8 cellular contexts compared by ENCODE assay signal in the genomic region with DNA sequence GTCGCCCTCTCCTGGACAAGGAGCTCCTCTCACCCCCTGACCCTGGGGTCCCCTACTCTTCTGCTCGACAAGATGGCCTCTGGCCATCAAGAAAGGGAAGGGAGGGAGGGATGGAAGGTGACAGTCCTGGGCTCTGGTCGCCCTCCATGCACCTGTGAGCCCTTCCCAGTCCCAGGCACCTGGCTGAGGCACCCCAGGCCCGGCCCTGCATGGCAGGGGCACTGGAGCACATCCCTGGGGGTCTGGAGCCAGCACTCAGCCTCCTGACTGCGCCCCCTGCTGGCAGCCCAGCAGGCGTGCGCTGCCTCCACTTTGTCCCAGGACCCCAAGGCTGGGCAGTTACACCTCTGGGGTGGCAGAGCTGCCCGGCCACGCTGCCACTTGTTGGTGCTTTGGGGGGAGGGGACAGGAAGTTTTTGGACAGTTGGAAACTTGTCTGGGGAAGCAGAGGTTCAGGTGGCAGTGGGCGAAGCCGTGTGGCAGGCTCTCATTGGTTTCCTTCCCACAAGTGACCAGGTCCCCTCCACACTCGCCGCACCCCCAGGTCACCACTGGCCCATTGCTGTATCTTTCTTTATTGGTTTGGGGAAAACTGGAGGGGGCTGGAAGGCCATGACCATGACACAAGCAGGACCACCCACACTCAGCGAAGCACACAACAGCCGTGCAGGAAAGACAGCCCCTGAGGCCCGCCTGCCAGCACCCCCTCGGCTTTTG. TPM values are rescaled to one million over a fixed set of nuclear protein-coding genes. Genes with fewer than 3 reads are reported as not detected.
DNase-seq lines count a peak whose midpoint lies in the region; ATAC-seq and TF ChIP-seq lines count a peak whose summit lies in the region.

No MANE protein-coding gene starts in this region.

- in situ Hi-C loops in GM13977 (cut with MboI; ENCODE audit: low pct_unique_long_range_greater_than_20kb, low sequenced_read_pairs, unreplicated experiment) = loop anchor here (25.0 kb wide), 1 partner anchor 707 kb away; no protein-coding TSS in a partner anchor

- DNase-seq in 8988T = peak; percentile 87
- peak; percentile 76 for DNase-seq in GM13977 (ENCODE audit: low spot score)
- peak; percentile 50 for DNase-seq in activated B cell treated with CpG ODN at 0.5 μM for 24 hours
- DNase-seq in esophagus muscularis mucosa (ENCODE audit: extremely low spot score) = no peak
- no peak for DNase-seq in prostate gland (ENCODE audit: low spot score)

- TF ChIP-seq POLR2A in esophagus muscularis mucosa (IDR thresholded peaks at IDR 0.05; ENCODE audit: low read depth) (no peak), prostate gland (IDR thresholded peaks at IDR 0.05) (no peak)

- ATAC-seq in activated B cell treated with CpG ODN at 0.5 μM for 24 hours (ENCODE audit: low read depth) (peak; percentile 65), HG02678 (IDR thresholded peaks at IDR 0.05; ENCODE audit: unreplicated experiment) (no peak), HG03342 (IDR thresholded peaks at IDR 0.05; ENCODE audit: unreplicated experiment) (no peak), HG03159 (IDR thresholded peaks at IDR 0.05; ENCODE audit: unreplicated experiment) (no peak)

- H3K4me1 ChIP-seq in esophagus muscularis mucosa (peaks cover 0 to 29% (median 7%) of the 10 kb centered on the region in 4 donors), prostate gland (replicated peaks) (no peaks in the 10 kb centered on the region)

- no peak overlapping the region for H3K27ac Mint-ChIP-seq in activated B cell treated with CpG ODN at 0.5 μM for 24 hours

- H3K27me3 ChIP-seq in esophagus muscularis mucosa = peaks cover 0 to 12% (median 2%) of the 10 kb centered on the region in 4 donors
- H3K27me3 ChIP-seq in prostate gland (replicated peaks; ENCODE audit: insufficient read depth) = no peaks in the 10 kb centered on the region

- TF ChIP-seq EP300 in esophagus muscularis mucosa (IDR thresholded peaks at IDR 0.05) = no peak

- H3K27ac ChIP-seq in esophagus muscularis mucosa (replicated peaks in 1 of 4) (peak overlapping the region; percentile 12 to 63 (median 42)), prostate gland (no peak overlapping the region)

- no peaks in the 10 kb centered on the region for H3K36me3 Mint-ChIP-seq in activated B cell treated with CpG ODN at 0.5 μM for 24 hours (ENCODE audit: low read depth)

- WGBS in esophagus muscularis mucosa = 66% methylated on average over 13 of the region's 17 CpGs
- 90% methylated on average over 3 of the region's 17 CpGs for WGBS in prostate gland

- H3K4me3 Mint-ChIP-seq in activated B cell treated with CpG ODN at 0.5 μM for 24 hours = no peak overlapping the region

- POLR2A ChIA-PET in activated B cell treated with CpG ODN at 0.5 μM for 24 hours (lab: Charles Lee) = no interaction called here

- intact Hi-C loops in activated B cell treated with CpG ODN at 0.5 μM for 24 hours (cut with micrococcal nuclease) = loop anchor here (1.0 kb wide), 1 partner anchor 710 kb away; no protein-coding TSS in a partner anchor
- intact Hi-C loops in esophagus muscularis mucosa (cut with DNase I) = no loop called here
- intact Hi-C loops in prostate gland (cut with DNase I) = loop anchor here (5.0 to 10.0 kb wide), 2 partner anchors 55 to 132 kb away; no protein-coding TSS in a partner anchor

- TF ChIP-seq CTCF in GM13977 (IDR thresholded peaks at IDR 0.05; ENCODE audit: extremely low read depth, insufficient read depth, missing control alignments) = peak; percentile 75
- TF ChIP-seq CTCF in activated B cell treated with CpG ODN at 0.5 μM for 24 hours (IDR thresholded peaks at IDR 0.05) = no peak
- peak; percentile 47 to 77 (median 57) for TF ChIP-seq CTCF in esophagus muscularis mucosa (IDR thresholded peaks at IDR 0.05)
- TF ChIP-seq CTCF in prostate gland (IDR thresholded peaks at IDR 0.05) = peak; percentile 41 to 56 (median 52)

- H3K4me1 Mint-ChIP-seq in activated B cell treated with CpG ODN at 0.5 μM for 24 hours = peaks cover 7% of the 10 kb centered on the region

- H3K27me3 Mint-ChIP-seq in activated B cell treated with CpG ODN at 0.5 μM for 24 hours = peaks cover 10% of the 10 kb centered on the region

- H3K9me3 ChIP-seq in esophagus muscularis mucosa = peaks cover 0 to 6% (median 0%) of the 10 kb centered on the region in 4 donors
- no peaks in the 10 kb centered on the region for H3K9me3 ChIP-seq in prostate gland

- H3K4me3 ChIP-seq in esophagus muscularis mucosa (no peak overlapping the region), prostate gland (no peak overlapping the region)

- H3K36me3 ChIP-seq in esophagus muscularis mucosa (no peaks in the 10 kb centered on the region), prostate gland (no peaks in the 10 kb centered on the region)

- CTCF ChIA-PET in activated B cell treated with CpG ODN at 0.5 μM for 24 hours (lab: Charles Lee) = interaction anchor here (1.3 to 4.3 kb wide), 5 partner anchors 21 to 130 kb away, joined by 4 to 23 read pairs (median 7); no protein-coding TSS in a partner anchor

- no peaks in the 10 kb centered on the region for H3K9me3 Mint-ChIP-seq in activated B cell treated with CpG ODN at 0.5 μM for 24 hours

RNA-seq across cellular contexts. Expression of a gene that starts 4.3 kb away (rescaled TPM):
- total RNA-seq in activated B cell treated with CpG ODN at 0.5 μM for 24 hours (not detected in 2 replicates), esophagus muscularis mucosa (10 to 100 TPM; 20.5 to 67.8 (median 26.0) TPM), prostate gland (10 to 100 TPM in 1 of 2 donors, 1 to 10 TPM in 1; 8.5 to 50.6 TPM)

RNA-seq across cellular contexts. Expression of a gene that starts 18.4 kb away (rescaled TPM):
- total RNA-seq in activated B cell treated with CpG ODN at 0.5 μM for 24 hours (0.81 and 1.2 TPM in 2 replicates), esophagus muscularis mucosa (10 to 100 TPM; 41.7 to 62.3 (median 45.6) TPM), prostate gland (10 to 100 TPM; 25.4 to 95.4 TPM)

RNA-seq across cellular contexts. Expression of a gene that starts 22.3 kb away (rescaled TPM):
- total RNA-seq in activated B cell treated with CpG ODN at 0.5 μM for 24 hours (0.10 TPM in 1 of 2 replicates, not detected in the other), esophagus muscularis mucosa (not detected), prostate gland (1 to 10 TPM in 1 of 2 donors, not detected in 1; 3.5 TPM)

RNA-seq across cellular contexts. Expression of a gene that starts 54.9 kb away (rescaled TPM):
- total RNA-seq in activated B cell treated with CpG ODN at 0.5 μM for 24 hours (90.5 and 90.7 TPM in 2 replicates), esophagus muscularis mucosa (100 to 1,000 TPM in 2 of 4 donors, 10 to 100 TPM in 2; 76.4 to 129 (median 101) TPM), prostate gland (100 to 1,000 TPM; 144 to 244 TPM)

RNA-seq across cellular contexts. Expression of a gene that starts 55.3 kb away (rescaled TPM):
- total RNA-seq in activated B cell treated with CpG ODN at 0.5 μM for 24 hours (2.6 and 2.8 TPM in 2 replicates), esophagus muscularis mucosa (10 to 100 TPM; 18.4 to 36.2 (median 25.1) TPM), prostate gland (10 to 100 TPM in 1 of 2 donors, 1 to 10 TPM in 1; 9.7 to 97.8 TPM)

Comparison
In these comparisons a context has a peak if more than half of its experiments do, and no peak if none do; other contexts are left out.
1. DNase-seq: peak in 8988T (single experiment), GM13977 (single experiment) and activated B cell treated with CpG ODN at 0.5 μM for 24 hours (single experiment); none in esophagus muscularis mucosa (single experiment) and prostate gland (single experiment).
2. H3K27ac ChIP-seq: peak in esophagus muscularis mucosa (4 of 4); none in prostate gland (0 of 2).
3. RNA of a gene that starts 18.4 kb away (total RNA-seq): 25.4 to 95.4 TPM in prostate gland and 41.7 to 62.3 TPM in esophagus muscularis mucosa; 0.81 to 1.2 TPM in activated B cell treated with CpG ODN at 0.5 μM for 24 hours; every median in the first group is over 10 times any median in the second.